Comparison of ENCODE assay signal across 31 cellular contexts in the genomic region with DNA sequence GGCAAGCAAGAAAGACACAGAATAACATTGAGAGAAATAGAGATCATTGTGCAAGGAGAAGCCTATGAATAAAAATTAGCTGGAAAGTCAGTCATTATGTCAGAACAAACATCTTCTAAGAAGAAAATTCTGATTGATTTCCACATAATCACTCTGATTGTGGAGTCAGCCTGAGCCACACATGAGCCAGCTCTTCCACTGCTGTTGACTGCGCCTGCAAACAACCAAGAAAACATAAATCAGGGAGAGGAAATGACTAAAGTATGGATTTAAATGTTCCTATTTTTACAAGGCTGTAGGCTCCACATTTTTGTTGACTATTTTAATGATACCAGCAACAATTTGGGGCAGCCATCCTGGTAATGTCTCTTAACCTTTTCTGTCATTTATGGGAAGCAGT.
A peak's percentile ranks its signal among the peaks of the same experiment; 100 is the strongest.
DNase-seq lines count a peak whose midpoint lies in the region; ATAC-seq, FAIRE-seq and TF ChIP-seq lines count a peak whose summit lies in the region.
"Had no signal": no experiment of that assay in that cellular context is flagged by ENCODE, and none has a peak within 500 bp of the region (broad histone marks: within the 10 kb centered on the region; RNA-seq: fewer than 3 reads in every experiment).

No MANE protein-coding gene starts in this region.

- no peak overlapping the region for H3K4me3 ChIP-seq in PC-3 (ENCODE audit: low read length)
- H3K4me3 ChIP-seq in epithelial cell of esophagus (ENCODE audit: low read length) = no peak overlapping the region
- no peak overlapping the region for H3K4me3 ChIP-seq in ascending aorta
- H3K4me3 ChIP-seq: SK-N-MC, suprapubic skin, upper lobe of left lung had no signal

- CTCF ChIA-PET in PC-3 (lab: Charles Lee) = no interaction called here

- H3K4me1 ChIP-seq in PC-3 (ENCODE audit: insufficient read depth, low read length) = peaks cover 7% of the 10 kb centered on the region; the same call in 1 of the 2 replicates
- H3K4me1 ChIP-seq in ascending aorta = no peaks in the 10 kb centered on the region
- H3K4me1 ChIP-seq: suprapubic skin, upper lobe of left lung had no signal

- peaks cover 19% of the 10 kb centered on the region for H3K9me3 Mint-ChIP-seq in mesothelial cell of epicardium
- peaks cover 5 to 15% of the 10 kb centered on the region in 2 donors for H3K9me3 Mint-ChIP-seq in activated naive CD4-positive, alpha-beta T cell treated with anti-CD3 and anti-CD28 coated beads, Interleukin-2, amount 50 U/mL, for 72 hours
- H3K9me3 Mint-ChIP-seq in nephron progenitor cell = peaks cover 20% of the 10 kb centered on the region

- H3K27ac Mint-ChIP-seq in mesothelial cell of epicardium (peak overlapping the region; percentile 22), nephron progenitor cell (no peak overlapping the region)
- H3K27ac Mint-ChIP-seq in activated naive CD4-positive, alpha-beta T cell treated with anti-CD3 and anti-CD28 coated beads, Interleukin-2, amount 50 U/mL, for 72 hours = no peak overlapping the region
- H3K27ac Mint-ChIP-seq: activated B cell treated with CpG ODN at 0.5 μM for 24 hours; activated CD8-positive, alpha-beta memory T cell treated with anti-CD3 and anti-CD28 coated beads, Interleukin-2, amount 10 ng/mL, durations not matched to agents 7 days and 5 days; CD8-positive, alpha-beta memory T cell; naive B cell; stimulated activated naive B cell treated with anti-CD40 and anti-IgM and Interleukin-4, amounts not matched to agents 10 μg/mL and 1 μg/mL and 100 μg/mL, for 72 hours; T-helper 1 cell treated with Interleukin-12 subunit alpha and Interleukin-12 subunit beta and Interleukin-4 antibody, amounts not matched to agents 30 μg/mL and 1 μg/mL, for 36 hours had no signal

- H3K4me3 Mint-ChIP-seq in mesothelial cell of epicardium (no peak overlapping the region), nephron progenitor cell (no peak overlapping the region)
- H3K4me3 Mint-ChIP-seq: activated B cell treated with CpG ODN at 0.5 μM for 24 hours; activated CD8-positive, alpha-beta memory T cell treated with anti-CD3 and anti-CD28 coated beads, Interleukin-2, amount 10 ng/mL, durations not matched to agents 7 days and 5 days; CD8-positive, alpha-beta memory T cell; naive B cell; stimulated activated naive B cell treated with anti-CD40 and anti-IgM and Interleukin-4, amounts not matched to agents 10 μg/mL and 1 μg/mL and 100 μg/mL, for 72 hours; T-helper 1 cell treated with Interleukin-12 subunit alpha and Interleukin-12 subunit beta and Interleukin-4 antibody, amounts not matched to agents 30 μg/mL and 1 μg/mL, for 36 hours had no signal

- no peak overlapping the region for H2AFZ ChIP-seq in PC-3 (ENCODE audit: low read length)

- POLR2A ChIA-PET in PC-3 (lab: Charles Lee; ENCODE audit: unreplicated experiment) = no interaction called here

- H3K4me1 Mint-ChIP-seq in mesothelial cell of epicardium (peaks cover 19% of the 10 kb centered on the region), nephron progenitor cell (no peaks in the 10 kb centered on the region)
- H3K4me1 Mint-ChIP-seq: activated B cell treated with CpG ODN at 0.5 μM for 24 hours; activated CD8-positive, alpha-beta memory T cell treated with anti-CD3 and anti-CD28 coated beads, Interleukin-2, amount 10 ng/mL, durations not matched to agents 7 days and 5 days; CD8-positive, alpha-beta memory T cell; naive B cell; stimulated activated naive B cell treated with anti-CD40 and anti-IgM and Interleukin-4, amounts not matched to agents 10 μg/mL and 1 μg/mL and 100 μg/mL, for 72 hours had no signal

- TF ChIP-seq CTCF in PC-3 (conservative IDR thresholded peaks at IDR 0.05; ENCODE audit: low read depth, low read length) = no peak
- TF ChIP-seq CTCF in epithelial cell of esophagus (IDR thresholded peaks at IDR 0.05; ENCODE audit: insufficient read depth, low read depth, low read length, missing control alignments) = no peak
- TF ChIP-seq CTCF in mesothelial cell of epicardium (IDR thresholded peaks at IDR 0.05; ENCODE audit: unreplicated experiment) = no peak
- TF ChIP-seq CTCF in ascending aorta (IDR thresholded peaks at IDR 0.05) = no peak
- no peak for TF ChIP-seq CTCF in nephron progenitor cell (IDR thresholded peaks at IDR 0.05)

- peak; percentile 95 for FAIRE-seq in H54 (lab: Jason Lieb, UNC)
- FAIRE-seq: keratinocyte had no signal

- H3K36me3 ChIP-seq in PC-3 (ENCODE audit: low read depth, low read length) = no peaks in the 10 kb centered on the region
- H3K36me3 ChIP-seq in ascending aorta = no peaks in the 10 kb centered on the region
- H3K36me3 ChIP-seq: brain microvascular endothelial cell, suprapubic skin, upper lobe of left lung had no signal

- no peak for TF ChIP-seq POLR2A in H54 (IDR thresholded peaks at IDR 0.05; ENCODE audit: low read depth, low read length)

- no peaks in the 10 kb centered on the region for H3K79me2 ChIP-seq in PC-3 (ENCODE audit: low read length)

- no peaks in the 10 kb centered on the region for H3K9me2 ChIP-seq in PC-3 (replicated peaks; ENCODE audit: low read length)

- peak; percentile 81 for ATAC-seq in PC-3
- no peak for ATAC-seq in activated naive CD4-positive, alpha-beta T cell treated with anti-CD3 and anti-CD28 coated beads, Interleukin-2, amount 50 U/mL, for 72 hours
- ATAC-seq: activated CD8-positive, alpha-beta memory T cell treated with anti-CD3 and anti-CD28 coated beads, Interleukin-2, amount 10 ng/mL, durations not matched to agents 7 days and 5 days; HCT116; stimulated activated naive B cell treated with anti-CD40 and anti-IgM and Interleukin-4, amounts not matched to agents 10 μg/mL and 1 μg/mL and 100 μg/mL, for 72 hours had no signal

- no peak overlapping the region for H3K4me2 ChIP-seq in PC-3 (ENCODE audit: low read length)

- H3K9me3 ChIP-seq in PC-3 (ENCODE audit: low read length) (no peaks in the 10 kb centered on the region), ascending aorta (no peaks in the 10 kb centered on the region)
- H3K9me3 ChIP-seq: suprapubic skin, upper lobe of left lung had no signal

- H3F3A ChIP-seq in PC-3 (ENCODE audit: low read length, unreplicated experiment) = no peaks in the 10 kb centered on the region

- H3K27ac ChIP-seq in PC-3 (ENCODE audit: low read length) (no peak overlapping the region), ascending aorta (no peak overlapping the region)
- H3K27ac ChIP-seq: brain microvascular endothelial cell, HL-60, SK-N-MC, suprapubic skin, upper lobe of left lung had no signal

- no TSS peak for BruUV-seq in PC-3 (replicated peaks; lab: Mats Ljungman, UMichigan)

- peaks cover 6% of the 10 kb centered on the region for H3K36me3 Mint-ChIP-seq in mesothelial cell of epicardium
- peaks cover 0 to 6% of the 10 kb centered on the region in 2 donors for H3K36me3 Mint-ChIP-seq in activated naive CD4-positive, alpha-beta T cell treated with anti-CD3 and anti-CD28 coated beads, Interleukin-2, amount 50 U/mL, for 72 hours
- peaks cover 5% of the 10 kb centered on the region for H3K36me3 Mint-ChIP-seq in nephron progenitor cell (ENCODE audit: low read depth)
- H3K36me3 Mint-ChIP-seq: activated CD8-positive, alpha-beta memory T cell treated with anti-CD3 and anti-CD28 coated beads, Interleukin-2, amount 10 ng/mL, durations not matched to agents 7 days and 5 days; CD8-positive, alpha-beta memory T cell; naive B cell; stimulated activated naive B cell treated with anti-CD40 and anti-IgM and Interleukin-4, amounts not matched to agents 10 μg/mL and 1 μg/mL and 100 μg/mL, for 72 hours had no signal

- DNase-seq in H54 (ENCODE audit: insufficient read length, low spot score) (no peak), PC-3 (peak; percentile 43), epithelial cell of esophagus (ENCODE audit: low read depth) (peak; percentile 40), mesothelial cell of epicardium (ENCODE audit: low spot score in 2 of 2, unreplicated experiment in 2 of 2) (no peak), ascending aorta (ENCODE audit: low spot score in 2 of 2) (no peak), nephron progenitor cell (no peak), NCI-H1048 (lab: John Stamatoyannopoulos, UW) (no peak)
- no peak for DNase-seq in activated naive CD4-positive, alpha-beta T cell treated with anti-CD3 and anti-CD28 coated beads, Interleukin-2, amount 50 U/mL, for 72 hours (ENCODE audit: low spot score in 2 of 2)
- DNase-seq: activated B cell treated with CpG ODN at 0.5 μM for 24 hours; activated CD4-positive, alpha-beta T cell treated with anti-CD3 and anti-CD28 coated beads, Interleukin-2, amount 50 U/mL, for 4 hours; activated CD8-positive, alpha-beta memory T cell treated with anti-CD3 and anti-CD28 coated beads, Interleukin-2, amount 10 ng/mL, durations not matched to agents 7 days and 5 days; activated naive CD4-positive, alpha-beta T cell; brain microvascular endothelial cell; CD8-positive, alpha-beta memory T cell; head of caudate nucleus; KBM-7; midbrain; MM.1S; naive B cell; NCI-H146; NCI-H2107; NCI-H446 treated with DMSO at 0.1 percent for 48 hours; NCI-H82; stimulated activated naive B cell treated with anti-CD40 and anti-IgM and Interleukin-4, amounts not matched to agents 10 μg/mL and 1 μg/mL and 100 μg/mL, for 72 hours; upper lobe of left lung had no signal

- H3K27me3 ChIP-seq in PC-3 (ENCODE audit: low read length) = no peaks in the 10 kb centered on the region
- H3K27me3 ChIP-seq in ascending aorta = no peaks in the 10 kb centered on the region
- H3K27me3 ChIP-seq: brain microvascular endothelial cell, suprapubic skin, upper lobe of left lung had no signal

- no peaks in the 10 kb centered on the region for H4K20me1 ChIP-seq in PC-3 (ENCODE audit: low read length)

- intact Hi-C loops in PC-3 (cut with micrococcal nuclease) (no loop called here), ascending aorta (cut with DNase I) (no loop called here)

- H3K27me3 Mint-ChIP-seq in mesothelial cell of epicardium (ENCODE audit: low read depth) = no peaks in the 10 kb centered on the region
- H3K27me3 Mint-ChIP-seq in nephron progenitor cell (ENCODE audit: low read depth, poor library complexity) = no peaks in the 10 kb centered on the region
- H3K27me3 Mint-ChIP-seq: activated B cell treated with CpG ODN at 0.5 μM for 24 hours; activated CD8-positive, alpha-beta memory T cell treated with anti-CD3 and anti-CD28 coated beads, Interleukin-2, amount 10 ng/mL, durations not matched to agents 7 days and 5 days; CD8-positive, alpha-beta memory T cell; naive B cell; stimulated activated naive B cell treated with anti-CD40 and anti-IgM and Interleukin-4, amounts not matched to agents 10 μg/mL and 1 μg/mL and 100 μg/mL, for 72 hours had no signal

- H3K9ac ChIP-seq in PC-3 (ENCODE audit: low read length) = no peak overlapping the region

Comparison
In these comparisons a context has a peak if more than half of its experiments do, and no peak if none do; other contexts are left out.
1. DNase-seq: peak in PC-3 (single experiment) and epithelial cell of esophagus (single experiment); none in H54 (single experiment), mesothelial cell of epicardium (0 of 2), activated naive CD4-positive, alpha-beta T cell treated with anti-CD3 and anti-CD28 coated beads, Interleukin-2, amount 50 U/mL, for 72 hours (0 of 2), ascending aorta (0 of 2), nephron progenitor cell (single experiment) and NCI-H1048 (single experiment).